ENCODE assay signal across 19 cellular contexts in the genomic region with DNA sequence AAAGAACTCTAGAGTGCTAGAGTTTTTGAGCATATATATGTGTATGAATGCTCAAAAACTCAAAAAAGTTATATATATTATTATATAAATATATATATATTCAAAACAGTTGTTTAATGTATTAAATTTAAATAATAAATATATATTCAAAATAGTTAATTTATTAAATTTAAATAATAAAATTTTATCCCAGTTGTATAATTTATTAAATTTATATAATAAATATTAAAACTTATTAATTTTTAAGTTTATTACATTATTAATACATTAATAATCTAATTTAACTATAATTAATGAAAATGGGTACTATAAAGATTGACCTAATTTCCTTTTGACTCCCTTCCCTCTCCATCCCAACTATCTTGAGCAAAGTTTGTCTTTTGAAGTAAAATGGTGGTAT.
A peak's percentile ranks its signal among the peaks of the same experiment; 100 is the strongest.
DNase-seq lines count a peak whose midpoint lies in the region; ATAC-seq, FAIRE-seq and TF ChIP-seq lines count a peak whose summit lies in the region.
"Had no signal": no experiment of that assay in that cellular context is flagged by ENCODE, and none has a peak within 500 bp of the region (broad histone marks: within the 10 kb centered on the region; RNA-seq: fewer than 3 reads in every experiment).

No MANE protein-coding gene starts in this region.

- no peaks in the 10 kb centered on the region for H3K36me3 ChIP-seq in spleen
- H3K36me3 ChIP-seq: BLaER1 treated with 17β-estradiol and CSF1 and Interleukin-3, amounts not matched to agents 10 nM and 100 nM had no signal

- H3K4me3 ChIP-seq in spleen, result no peak overlapping the region
- H3K4me3 ChIP-seq: BLaER1 treated with 17β-estradiol and CSF1 and Interleukin-3, amounts not matched to agents 10 nM and 100 nM had no signal

- H3K27ac ChIP-seq in spleen, result peak overlapping the region in 5 of 8 donors; percentile 52 to 76 (median 72)
- H3K27ac ChIP-seq: BLaER1 treated with 17β-estradiol and CSF1 and Interleukin-3, amounts not matched to agents 10 nM and 100 nM had no signal

- intact Hi-C loops in spleen (cut with DNase I; ENCODE audit: low total_unique reads), result no loop called here
- intact Hi-C loops in activated CD4-positive, alpha-beta T cell treated with anti-CD3 and anti-CD28 coated beads, Interleukin-2, amount 10 ng/mL, durations not matched to agents 24 days and 14 days (cut with micrococcal nuclease), result no loop called here

- no peak overlapping the region for H3K4me3 Mint-ChIP-seq in activated CD4-positive, alpha-beta T cell treated with anti-CD3 and anti-CD28 coated beads, Interleukin-2, amount 10 ng/mL, durations not matched to agents 24 days and 14 days
- H3K4me3 Mint-ChIP-seq: B cell; CD8-positive, alpha-beta memory T cell; H9; IgD-negative memory B cell had no signal

- no peak for TF ChIP-seq CTCF in spleen (IDR thresholded peaks at IDR 0.05 in 8 of 11, conservative IDR thresholded peaks at IDR 0.05 in 3 of 11)

- H3K4me1 Mint-ChIP-seq in activated CD4-positive, alpha-beta T cell treated with anti-CD3 and anti-CD28 coated beads, Interleukin-2, amount 10 ng/mL, durations not matched to agents 24 days and 14 days, result no peaks in the 10 kb centered on the region
- H3K4me1 Mint-ChIP-seq: B cell; CD8-positive, alpha-beta memory T cell; H9 had no signal

- DNase-seq in frontal cortex (ENCODE audit: low spot score in 2 of 2) (no peak), spleen (no peak)
- no peak for DNase-seq in activated CD4-positive, alpha-beta T cell treated with anti-CD3 and anti-CD28 coated beads, Interleukin-2, amount 10 ng/mL, durations not matched to agents 24 days and 14 days
- DNase-seq in activated T-cell treated with anti-CD3 and anti-CD28 coated beads, Interleukin-2, amount 50 U/mL, for 48 hours, result no peak
- DNase-seq: CD8-positive, alpha-beta memory T cell; COR-L47; DMS 273 treated with DMSO at 0.1 percent for 48 hours; DMS53; DND-41; EL; H9 had no signal

- no peaks in the 10 kb centered on the region for H3K27me3 ChIP-seq in spleen (replicated peaks in 1 of 7)
- H3K27me3 ChIP-seq: BLaER1 treated with 17β-estradiol and CSF1 and Interleukin-3, amounts not matched to agents 10 nM and 100 nM had no signal

- peak; percentile 86 for FAIRE-seq in TTC549 (lab: Jason Lieb, UNC)
- peak; percentile 88 for FAIRE-seq in frontal cortex (lab: Jason Lieb, UNC)
- FAIRE-seq: GM12891, H1, HepG2 had no signal

- H3K27me3 Mint-ChIP-seq in activated CD4-positive, alpha-beta T cell treated with anti-CD3 and anti-CD28 coated beads, Interleukin-2, amount 10 ng/mL, durations not matched to agents 24 days and 14 days, result peaks cover 7% of the 10 kb centered on the region

- no peak for TF ChIP-seq POLR2A in spleen (IDR thresholded peaks at IDR 0.05)

- H3K9me3 Mint-ChIP-seq in activated CD4-positive, alpha-beta T cell treated with anti-CD3 and anti-CD28 coated beads, Interleukin-2, amount 10 ng/mL, durations not matched to agents 24 days and 14 days, result no peaks in the 10 kb centered on the region
- H3K9me3 Mint-ChIP-seq: CD8-positive, alpha-beta memory T cell; H9; IgD-negative memory B cell had no signal

- peaks cover 0 to 12% (median 4%) of the 10 kb centered on the region in 6 donors for H3K4me1 ChIP-seq in spleen

- no peak overlapping the region for H3K27ac Mint-ChIP-seq in activated CD4-positive, alpha-beta T cell treated with anti-CD3 and anti-CD28 coated beads, Interleukin-2, amount 10 ng/mL, durations not matched to agents 24 days and 14 days
- H3K27ac Mint-ChIP-seq: B cell; CD8-positive, alpha-beta memory T cell; H9; IgD-negative memory B cell had no signal

- H3K36me3 Mint-ChIP-seq in activated CD4-positive, alpha-beta T cell treated with anti-CD3 and anti-CD28 coated beads, Interleukin-2, amount 10 ng/mL, durations not matched to agents 24 days and 14 days (ENCODE audit: low read depth), result no peaks in the 10 kb centered on the region
- H3K36me3 Mint-ChIP-seq: CD8-positive, alpha-beta memory T cell; IgD-negative memory B cell had no signal

- no peaks in the 10 kb centered on the region for H3K9me3 ChIP-seq in spleen
- H3K9me3 ChIP-seq: BLaER1 treated with 17β-estradiol and CSF1 and Interleukin-3, amounts not matched to agents 10 nM and 100 nM had no signal

- no peak for ATAC-seq in HG03025 (IDR thresholded peaks at IDR 0.05; ENCODE audit: low FRiP score, unreplicated experiment)
- ATAC-seq: HepG2 had no signal
